In the genomic region with DNA sequence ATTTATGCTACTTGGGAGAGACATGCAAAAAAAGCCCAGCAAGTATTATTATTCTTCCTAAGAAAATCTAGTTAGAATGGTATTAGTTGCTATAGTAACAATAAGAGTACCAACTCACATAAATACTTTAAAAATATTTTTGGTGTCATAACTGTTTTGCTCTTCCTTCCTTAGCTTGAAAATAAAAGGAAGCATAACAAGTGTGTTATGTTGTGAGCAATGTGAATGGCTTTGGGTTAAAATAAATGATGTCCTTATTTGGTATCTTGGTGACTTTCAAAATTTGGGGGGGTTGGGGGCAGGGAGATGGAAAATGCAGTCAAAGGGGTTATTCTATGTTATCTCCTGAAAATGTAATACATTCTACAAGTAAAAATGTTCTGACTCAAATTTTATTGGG, we compare ENCODE assay signal across 21 cellular contexts.
DNase-seq lines count a peak whose midpoint lies in the region; ATAC-seq and TF ChIP-seq lines count a peak whose summit lies in the region.
"Had no signal": no experiment of that assay in that cellular context is flagged by ENCODE, and none has a peak within 500 bp of the region (broad histone marks: within the 10 kb centered on the region; RNA-seq: fewer than 3 reads in every experiment).

No MANE protein-coding gene starts in this region.

- H3K4me3 Mint-ChIP-seq in activated T-cell treated with anti-CD3 and anti-CD28 coated beads, Interleukin-2, amount 50 U/mL, for 24 hours: no peak overlapping the region
- H3K4me3 Mint-ChIP-seq in CD4-positive, alpha-beta memory T cell: no peak overlapping the region
- H3K4me3 Mint-ChIP-seq in activated T-helper 1 cell treated with anti-CD3 and anti-CD28 coated beads, Interleukin-12 subunit alpha, Interleukin-12 subunit beta, Interleukin-2, Interleukin-4 antibody, amounts not matched to agents 30 ng/mL and 10 ng/mL and 1 ng/mL, durations not matched to agents 14 hours and 24 hours and 36 hours: no peak overlapping the region
- no peak overlapping the region for H3K4me3 Mint-ChIP-seq in naive thymus-derived CD8-positive, alpha-beta T cell
- no peak overlapping the region for H3K4me3 Mint-ChIP-seq in activated CD4-positive, alpha-beta T cell treated with anti-CD3 and anti-CD28 coated beads, Interleukin-2, amount 10 ng/mL, durations not matched to agents 7 days and 5 days
- H3K4me3 Mint-ChIP-seq: GM23338 had no signal

- no peaks in the 10 kb centered on the region for H3K9me3 Mint-ChIP-seq in activated T-cell treated with anti-CD3 and anti-CD28 coated beads, Interleukin-2, amount 50 U/mL, for 24 hours
- H3K9me3 Mint-ChIP-seq in CD4-positive, alpha-beta memory T cell: no peaks in the 10 kb centered on the region
- no peaks in the 10 kb centered on the region for H3K9me3 Mint-ChIP-seq in activated T-helper 1 cell treated with anti-CD3 and anti-CD28 coated beads, Interleukin-12 subunit alpha, Interleukin-12 subunit beta, Interleukin-2, Interleukin-4 antibody, amounts not matched to agents 30 ng/mL and 10 ng/mL and 1 ng/mL, durations not matched to agents 14 hours and 24 hours and 36 hours
- no peaks in the 10 kb centered on the region for H3K9me3 Mint-ChIP-seq in naive thymus-derived CD8-positive, alpha-beta T cell
- H3K9me3 Mint-ChIP-seq in activated CD4-positive, alpha-beta T cell treated with anti-CD3 and anti-CD28 coated beads, Interleukin-2, amount 10 ng/mL, durations not matched to agents 7 days and 5 days: no peaks in the 10 kb centered on the region
- H3K9me3 Mint-ChIP-seq: GM23338 had no signal

- H3K27me3 ChIP-seq in CD4-positive, alpha-beta memory T cell (ENCODE audit: insufficient read depth, low read length): no peaks in the 10 kb centered on the region
- no peaks in the 10 kb centered on the region for H3K27me3 ChIP-seq in lower lobe of right lung (ENCODE audit: low read depth)
- H3K27me3 ChIP-seq: MG63 had no signal

- no peaks in the 10 kb centered on the region for H3K27me3 Mint-ChIP-seq in activated T-cell treated with anti-CD3 and anti-CD28 coated beads, Interleukin-2, amount 50 U/mL, for 24 hours
- H3K27me3 Mint-ChIP-seq in CD4-positive, alpha-beta memory T cell: no peaks in the 10 kb centered on the region
- no peaks in the 10 kb centered on the region for H3K27me3 Mint-ChIP-seq in activated T-helper 1 cell treated with anti-CD3 and anti-CD28 coated beads, Interleukin-12 subunit alpha, Interleukin-12 subunit beta, Interleukin-2, Interleukin-4 antibody, amounts not matched to agents 30 ng/mL and 10 ng/mL and 1 ng/mL, durations not matched to agents 14 hours and 24 hours and 36 hours (ENCODE audit: insufficient read depth)
- H3K27me3 Mint-ChIP-seq in naive thymus-derived CD8-positive, alpha-beta T cell: no peaks in the 10 kb centered on the region
- H3K27me3 Mint-ChIP-seq in activated CD4-positive, alpha-beta T cell treated with anti-CD3 and anti-CD28 coated beads, Interleukin-2, amount 10 ng/mL, durations not matched to agents 7 days and 5 days: no peaks in the 10 kb centered on the region

- H3K27ac Mint-ChIP-seq in activated T-cell treated with anti-CD3 and anti-CD28 coated beads, Interleukin-2, amount 50 U/mL, for 24 hours: peak overlapping the region; percentile 50
- H3K27ac Mint-ChIP-seq in CD4-positive, alpha-beta memory T cell: peak overlapping the region in 5 of 7 donors; percentile 33 to 68 (median 65)
- H3K27ac Mint-ChIP-seq in activated T-helper 1 cell treated with anti-CD3 and anti-CD28 coated beads, Interleukin-12 subunit alpha, Interleukin-12 subunit beta, Interleukin-2, Interleukin-4 antibody, amounts not matched to agents 30 ng/mL and 10 ng/mL and 1 ng/mL, durations not matched to agents 14 hours and 24 hours and 36 hours: peak overlapping the region; percentile 20
- H3K27ac Mint-ChIP-seq in naive thymus-derived CD8-positive, alpha-beta T cell: peak overlapping the region in 6 of 10 donors; percentile 0 to 73 (median 33)
- no peak overlapping the region for H3K27ac Mint-ChIP-seq in activated CD4-positive, alpha-beta T cell treated with anti-CD3 and anti-CD28 coated beads, Interleukin-2, amount 10 ng/mL, durations not matched to agents 7 days and 5 days
- H3K27ac Mint-ChIP-seq: GM23338 had no signal

- no peaks in the 10 kb centered on the region for H3K9me3 ChIP-seq in CD4-positive, alpha-beta memory T cell (ENCODE audit: control insufficient read depth in 1 of 2, low read length in 2 of 2)
- H3K9me3 ChIP-seq in lower lobe of right lung: no peaks in the 10 kb centered on the region
- H3K9me3 ChIP-seq: HAP-1, MG63, SJSA1 had no signal

- no peak overlapping the region for H3K4me3 ChIP-seq in CD4-positive, alpha-beta memory T cell (ENCODE audit: low read length in 2 of 2)
- H3K4me3 ChIP-seq in lower lobe of right lung: no peak overlapping the region
- H3K4me3 ChIP-seq: GM12878, GM23338, HAP-1, MG63, SJSA1 had no signal

- H3K36me3 Mint-ChIP-seq in activated T-cell treated with anti-CD3 and anti-CD28 coated beads, Interleukin-2, amount 50 U/mL, for 24 hours (ENCODE audit: low read depth): peaks cover 93% of the 10 kb centered on the region
- peaks cover 60 to 82% of the 10 kb centered on the region in 2 donors for H3K36me3 Mint-ChIP-seq in CD4-positive, alpha-beta memory T cell
- peaks cover 46% of the 10 kb centered on the region for H3K36me3 Mint-ChIP-seq in activated T-helper 1 cell treated with anti-CD3 and anti-CD28 coated beads, Interleukin-12 subunit alpha, Interleukin-12 subunit beta, Interleukin-2, Interleukin-4 antibody, amounts not matched to agents 30 ng/mL and 10 ng/mL and 1 ng/mL, durations not matched to agents 14 hours and 24 hours and 36 hours (ENCODE audit: low read depth)
- H3K36me3 Mint-ChIP-seq in naive thymus-derived CD8-positive, alpha-beta T cell: peaks cover 18 to 94% (median 39%) of the 10 kb centered on the region in 3 donors
- H3K36me3 Mint-ChIP-seq in activated CD4-positive, alpha-beta T cell treated with anti-CD3 and anti-CD28 coated beads, Interleukin-2, amount 10 ng/mL, durations not matched to agents 7 days and 5 days (ENCODE audit: low read depth): peaks cover 65% of the 10 kb centered on the region

- H3K4me1 Mint-ChIP-seq in activated T-cell treated with anti-CD3 and anti-CD28 coated beads, Interleukin-2, amount 50 U/mL, for 24 hours (ENCODE audit: low read depth): peaks cover 15% of the 10 kb centered on the region
- peaks cover 5 to 13% (median 8%) of the 10 kb centered on the region in 4 donors for H3K4me1 Mint-ChIP-seq in CD4-positive, alpha-beta memory T cell
- peaks cover 11% of the 10 kb centered on the region for H3K4me1 Mint-ChIP-seq in activated T-helper 1 cell treated with anti-CD3 and anti-CD28 coated beads, Interleukin-12 subunit alpha, Interleukin-12 subunit beta, Interleukin-2, Interleukin-4 antibody, amounts not matched to agents 30 ng/mL and 10 ng/mL and 1 ng/mL, durations not matched to agents 14 hours and 24 hours and 36 hours (ENCODE audit: low read depth)
- peaks cover 5 to 15% (median 12%) of the 10 kb centered on the region in 4 donors for H3K4me1 Mint-ChIP-seq in naive thymus-derived CD8-positive, alpha-beta T cell
- H3K4me1 Mint-ChIP-seq in activated CD4-positive, alpha-beta T cell treated with anti-CD3 and anti-CD28 coated beads, Interleukin-2, amount 10 ng/mL, durations not matched to agents 7 days and 5 days: peaks cover 18% of the 10 kb centered on the region
- H3K4me1 Mint-ChIP-seq: GM23338 had no signal

- CTCF ChIA-PET in CD4-positive, alpha-beta memory T cell (lab: Charles Lee; ENCODE audit: partially characterized antibody): no interaction called here
- CTCF ChIA-PET in activated CD4-positive, alpha-beta T cell treated with anti-CD3 and anti-CD28 coated beads, Interleukin-2, amount 10 ng/mL, durations not matched to agents 7 days and 5 days (lab: Charles Lee): no interaction called here

- POLR2A ChIA-PET in CD4-positive, alpha-beta memory T cell (lab: Charles Lee; ENCODE audit: partially characterized antibody): no interaction called here
- POLR2A ChIA-PET in naive thymus-derived CD8-positive, alpha-beta T cell (lab: Charles Lee): interaction anchor here (1.0 kb wide), 1 partner anchor 114 kb away, joined by 3 read pairs; no protein-coding TSS in a partner anchor
- POLR2A ChIA-PET in activated CD4-positive, alpha-beta T cell treated with anti-CD3 and anti-CD28 coated beads, Interleukin-2, amount 10 ng/mL, durations not matched to agents 7 days and 5 days (lab: Charles Lee): no interaction called here

- DNase-seq in activated T-cell treated with anti-CD3 and anti-CD28 coated beads, Interleukin-2, amount 50 U/mL, for 24 hours: no peak
- no peak for DNase-seq in activated T-cell treated with anti-CD3 and anti-CD28 coated beads, Interleukin-2, amount 50 U/mL, for 48 hours
- no peak for DNase-seq in CD4-positive, alpha-beta memory T cell
- no peak for DNase-seq in activated T-helper 1 cell treated with anti-CD3 and anti-CD28 coated beads, Interleukin-12 subunit alpha, Interleukin-12 subunit beta, Interleukin-2, Interleukin-4 antibody, amounts not matched to agents 30 ng/mL and 10 ng/mL and 1 ng/mL, durations not matched to agents 14 hours and 24 hours and 36 hours (ENCODE audit: low spot score)
- DNase-seq in naive thymus-derived CD8-positive, alpha-beta T cell: no peak
- DNase-seq in lower lobe of right lung: no peak
- DNase-seq in effector CD4-positive, alpha-beta T cell: no peak
- no peak for DNase-seq in activated CD4-positive, alpha-beta T cell treated with anti-CD3 and anti-CD28 coated beads, Interleukin-2, amount 10 ng/mL, durations not matched to agents 7 days and 5 days
- DNase-seq: DMS79, MG63, NCI-H1048, NCI-H1417 treated with DMSO at 0.1 percent for 48 hours, NCI-H187, NCI-H446, NCI-H526, OCI-M1 had no signal

- no peaks in the 10 kb centered on the region for H3K4me1 ChIP-seq in CD4-positive, alpha-beta memory T cell (ENCODE audit: insufficient read depth, low read length)
- H3K4me1 ChIP-seq in lower lobe of right lung: no peaks in the 10 kb centered on the region
- H3K4me1 ChIP-seq: SJSA1 had no signal

- peaks cover 66% of the 10 kb centered on the region for H3K36me3 ChIP-seq in CD4-positive, alpha-beta memory T cell (ENCODE audit: insufficient read depth, low read length)
- peaks cover 97% of the 10 kb centered on the region for H3K36me3 ChIP-seq in lower lobe of right lung
- H3K36me3 ChIP-seq: SJSA1 had no signal

- intact Hi-C loops in CD4-positive, alpha-beta memory T cell (cut with micrococcal nuclease): loop anchor here (5.0 kb wide), 1 partner anchor 223 kb away; no protein-coding TSS in a partner anchor
- intact Hi-C loops in activated T-helper 1 cell treated with anti-CD3 and anti-CD28 coated beads, Interleukin-12 subunit alpha, Interleukin-12 subunit beta, Interleukin-2, Interleukin-4 antibody, amounts not matched to agents 30 ng/mL and 10 ng/mL and 1 ng/mL, durations not matched to agents 14 hours and 24 hours and 36 hours (cut with micrococcal nuclease): no loop called here
- intact Hi-C loops in lower lobe of right lung (cut with DNase I): no loop called here

- no peak for TF ChIP-seq CTCF in lower lobe of right lung (IDR thresholded peaks at IDR 0.05)

- ATAC-seq in naive thymus-derived CD8-positive, alpha-beta T cell: no peak
- ATAC-seq in lower lobe of right lung: no peak
- ATAC-seq: GM12878, GM23338 had no signal

- H3K27ac ChIP-seq in CD4-positive, alpha-beta memory T cell (ENCODE audit: low read depth, low read length): no peak overlapping the region
- H3K27ac ChIP-seq in lower lobe of right lung: no peak overlapping the region
- H3K27ac ChIP-seq: C4-2B, SJSA1 had no signal
